In the genomic region with DNA sequence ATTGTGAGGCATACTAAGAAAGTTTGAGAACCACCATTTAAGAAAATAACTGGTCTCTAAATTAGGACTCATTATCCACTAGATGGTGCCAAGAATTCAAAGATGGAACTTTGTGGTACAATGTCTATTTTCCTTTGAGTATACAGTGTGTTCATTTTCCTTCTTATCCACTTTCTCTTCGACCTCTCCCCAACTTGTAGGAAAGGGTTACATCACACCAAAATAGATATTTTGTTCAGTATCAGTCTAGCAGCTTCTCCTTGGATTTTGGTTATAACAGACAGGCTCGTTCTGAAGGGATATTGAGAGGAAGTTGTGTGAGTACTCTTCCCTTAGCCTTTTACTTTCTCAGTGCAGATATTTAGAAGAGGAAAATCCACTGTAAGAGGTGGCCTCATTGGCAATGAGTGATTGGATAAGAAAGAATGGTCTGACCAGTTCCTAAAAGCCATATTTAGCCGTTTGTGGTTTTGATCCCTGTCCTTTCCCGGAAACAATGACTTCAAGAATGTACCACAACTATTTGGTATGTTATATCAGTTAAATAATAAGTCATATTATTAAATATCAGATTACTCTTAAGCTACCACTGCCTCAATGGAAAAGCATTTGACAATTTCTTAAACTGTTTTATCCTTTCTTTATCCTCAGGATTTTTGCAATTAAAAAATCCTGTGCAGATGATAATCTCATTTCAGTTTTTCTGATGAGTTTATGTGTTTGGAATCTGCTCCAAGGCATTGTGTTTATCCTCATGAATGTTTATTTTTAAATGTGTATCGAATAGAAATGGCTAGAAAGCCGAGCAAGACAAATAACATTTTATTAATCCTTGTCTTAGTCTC, we compare ENCODE assay signal across 7 cellular contexts.
A peak's percentile ranks its signal among the peaks of the same experiment; 100 is the strongest.
DNase-seq lines count a peak whose midpoint lies in the region; ATAC-seq and TF ChIP-seq lines count a peak whose summit lies in the region.

No MANE protein-coding gene starts in this region.

- H3K27ac Mint-ChIP-seq in chondrocyte (ENCODE audit: unreplicated experiment): peak overlapping the region; percentile 96

- H3K4me3 ChIP-seq in PC-9 (peak overlapping the region; percentile 48; the same call in 1 of the 2 replicates), liver (ENCODE audit: low read depth in 1 of 3, low read length in 3 of 3) (no peak overlapping the region), tibial artery (peak overlapping the region in 1 of 2 donors; percentile 34)

- intact Hi-C loops in PC-9 (cut with micrococcal nuclease; ENCODE audit: unreplicated experiment): loop anchor here (1.0 to 10.0 kb wide), 7 partner anchors 15 to 421 kb away; a partner anchor contains a TSS
- intact Hi-C loops in tibial artery (cut with DNase I; ENCODE audit: low total_unique reads): loop anchor here (2.0 kb wide), 1 partner anchor 185 kb away; no protein-coding TSS in a partner anchor

- H3K27ac ChIP-seq in PC-9 (peak overlapping the region; percentile 89), liver (ENCODE audit: low read depth in 1 of 2, low read length in 2 of 2) (peak overlapping the region; percentile 12 to 63), tibial artery (peak overlapping the region; percentile 29 to 48)

- H3K9me2 ChIP-seq in PC-9 (ENCODE audit: insufficient read depth): no peaks in the 10 kb centered on the region

- peak; percentile 91 to 97 for TF ChIP-seq RAD21 in liver (IDR thresholded peaks at IDR 0.05)

- H3K4me1 Mint-ChIP-seq in chondrocyte (ENCODE audit: low read depth): peaks cover 72% of the 10 kb centered on the region

- no peaks in the 10 kb centered on the region for H4K20me1 ChIP-seq in PC-9 (ENCODE audit: insufficient read depth)

- ATAC-seq in HG02759 (IDR thresholded peaks at IDR 0.05; ENCODE audit: unreplicated experiment): peak; percentile 30

- H3K36me3 Mint-ChIP-seq in chondrocyte (ENCODE audit: low read depth): no peaks in the 10 kb centered on the region

- peaks cover 27% of the 10 kb centered on the region; the same call in 1 of the 2 replicates for H3F3A ChIP-seq in PC-9 (ENCODE audit: insufficient read depth, low read depth)

- H3K4me3 Mint-ChIP-seq in chondrocyte (ENCODE audit: unreplicated experiment): peak overlapping the region; percentile 65

- POLR2A ChIA-PET in PC-9 (lab: Charles Lee; ENCODE audit: unreplicated experiment): interaction anchor here (0.6 to 0.9 kb wide), 3 partner anchors 10 to 122 kb away, joined by 3 to 5 read pairs (median 3); no protein-coding TSS in a partner anchor

- DNase-seq in GM04504 (ENCODE audit: low read depth) (peak; percentile 83), PC-9 (peak; percentile 43 to 97), chondrocyte (ENCODE audit: low spot score) (no peak), tibial artery (no peak)
- no peak for DNase-seq in stimulated activated CD4-positive, alpha-beta T cell treated with anti-CD3 and anti-CD28 coated beads, Interleukin-1b, Interleukin-23, amount 100 ng/mL, for 48 hours

- no peaks in the 10 kb centered on the region for H3K36me3 ChIP-seq in PC-9 (ENCODE audit: low read depth)
- no peaks in the 10 kb centered on the region for H3K36me3 ChIP-seq in liver (ENCODE audit: control insufficient read depth in 4 of 4, insufficient read depth in 3 of 4, low read depth in 1 of 4, low read length in 3 of 4)
- H3K36me3 ChIP-seq in tibial artery: no peaks in the 10 kb centered on the region

- WGBS in liver: 37% methylated on average over 6 of the region's 6 CpGs

- peak overlapping the region; percentile 78 for H3K4me2 ChIP-seq in PC-9

- H3K4me1 ChIP-seq in PC-9 (replicated peaks; ENCODE audit: insufficient read depth) (peaks cover 37% of the 10 kb centered on the region), liver (ENCODE audit: control insufficient read depth in 4 of 4, insufficient read depth in 4 of 4, low read length in 3 of 4) (peaks cover 1 to 28% (median 17%) of the 10 kb centered on the region in 4 donors), tibial artery (peaks cover 0 to 19% (median 6%) of the 10 kb centered on the region in 4 donors)

- TF ChIP-seq CTCF in PC-9 (conservative IDR thresholded peaks at IDR 0.05) (peak; percentile 74), chondrocyte (IDR thresholded peaks at IDR 0.05) (peak; percentile 94), liver (IDR thresholded peaks at IDR 0.05; ENCODE audit: low read depth, low read length, missing input control) (peak; percentile 60), tibial artery (IDR thresholded peaks at IDR 0.05) (peak; percentile 62 to 70)

- peak overlapping the region; percentile 49; the same call in 1 of the 2 replicates for H2AFZ ChIP-seq in PC-9

- H3K9me3 ChIP-seq in PC-9 (ENCODE audit: insufficient read depth, low read depth) (no peaks in the 10 kb centered on the region), liver (ENCODE audit: control insufficient read depth in 4 of 4, low read length in 3 of 4) (no peaks in the 10 kb centered on the region), tibial artery (no peaks in the 10 kb centered on the region)

- no peaks in the 10 kb centered on the region for H3K27me3 Mint-ChIP-seq in chondrocyte (ENCODE audit: low read depth)

- no peaks in the 10 kb centered on the region for H3K79me2 ChIP-seq in PC-9 (ENCODE audit: low read depth)

- CTCF ChIA-PET in PC-9 (lab: Charles Lee): interaction anchor here (0.6 to 2.6 kb wide), 5 partner anchors 28 to 185 kb away, joined by 3 to 29 read pairs (median 5); a partner anchor contains a TSS

- H3K9me3 Mint-ChIP-seq in chondrocyte (ENCODE audit: low read depth): no peaks in the 10 kb centered on the region

- H3K9ac ChIP-seq in liver (ENCODE audit: low read depth in 1 of 2, low read length in 2 of 2): peak overlapping the region; percentile 52 to 58

- BruUV-seq in PC-9 (replicated peaks; lab: Mats Ljungman, UMichigan): TSS peak; percentile 100

- H3K27me3 ChIP-seq in PC-9 (ENCODE audit: insufficient read depth, low read depth) (no peaks in the 10 kb centered on the region), liver (ENCODE audit: control insufficient read depth in 4 of 4, insufficient read depth in 4 of 4, low read length in 3 of 4) (no peaks in the 10 kb centered on the region), tibial artery (no peaks in the 10 kb centered on the region)

TF ChIP-seq in liver, 16 proteins besides CTCF, POLR2A, EP300 and RAD21:
- TF ChIP-seq, protein P1, sequence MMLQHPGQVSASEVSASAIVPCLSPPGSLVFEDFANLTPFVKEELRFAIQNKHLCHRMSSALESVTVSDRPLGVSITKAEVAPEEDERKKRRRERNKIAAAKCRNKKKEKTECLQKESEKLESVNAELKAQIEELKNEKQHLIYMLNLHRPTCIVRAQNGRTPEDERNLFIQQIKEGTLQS (IDR thresholded peaks at IDR 0.05): no peak
- TF ChIP-seq YY1 (IDR thresholded peaks at IDR 0.05) (peak; percentile 14), HNF4G (IDR thresholded peaks at IDR 0.05) (peak; percentile 6), EGR1 (IDR thresholded peaks at IDR 0.05; ENCODE audit: low read depth in 2 of 2) (no peak), JUND (IDR thresholded peaks at IDR 0.05) (no peak), HNF4A (conservative IDR thresholded peaks at IDR 0.05) (peak in 1 of 2 donors; percentile 60), RXRA (IDR thresholded peaks at IDR 0.05) (peak in 1 of 2 donors; percentile 33)
- TF ChIP-seq, protein P2, sequence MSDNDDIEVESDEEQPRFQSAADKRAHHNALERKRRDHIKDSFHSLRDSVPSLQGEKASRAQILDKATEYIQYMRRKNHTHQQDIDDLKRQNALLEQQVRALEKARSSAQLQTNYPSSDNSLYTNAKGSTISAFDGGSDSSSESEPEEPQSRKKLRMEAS (IDR thresholded peaks at IDR 0.05): no peak

Comparison
In these comparisons a context has a peak if more than half of its experiments do, and no peak if none do; other contexts are left out.
1. DNase-seq: peak in GM04504 (single experiment) and PC-9 (2 of 2); none in chondrocyte (single experiment), tibial artery (0 of 2) and stimulated activated CD4-positive, alpha-beta T cell treated with anti-CD3 and anti-CD28 coated beads, Interleukin-1b, Interleukin-23, amount 100 ng/mL, for 48 hours (single experiment).
2. H3K27ac ChIP-seq: peak in every context shown above with its lines; median percentile 89 in PC-9; 38 in tibial artery; 38 in liver.
3. Peak in every context shown above with its lines, with median percentiles within 50 percentile points of each other: CTCF ChIP-seq.